Comparison of ENCODE assay signal across 10 cellular contexts in genomic region chr18:54805571-54806334, GRCh38. TPM values are rescaled to one million over a fixed set of nuclear protein-coding genes. Genes with fewer than 3 reads are reported as not detected.
DNase-seq lines count a peak whose midpoint lies in the region; ATAC-seq, FAIRE-seq and TF ChIP-seq lines count a peak whose summit lies in the region.
"Had no signal": no experiment of that assay in that cellular context is flagged by ENCODE, and none has a peak within 500 bp of the region (broad histone marks: within the 10 kb centered on the region; RNA-seq: fewer than 3 reads in every experiment).

No MANE protein-coding gene starts in this region.

- H3K9me3 Mint-ChIP-seq in activated naive CD8-positive, alpha-beta T cell treated with anti-CD3 and anti-CD28 coated beads, Interleukin-2, amount 50 U/mL, for 24 hours: no peaks in the 10 kb centered on the region
- no peaks in the 10 kb centered on the region for H3K9me3 Mint-ChIP-seq in glutamatergic neuron (ENCODE audit: unreplicated experiment)
- H3K9me3 Mint-ChIP-seq in naive thymus-derived CD8-positive, alpha-beta T cell: peaks cover 0 to 9% (median 0%) of the 10 kb centered on the region in 9 donors

- peaks cover 7% of the 10 kb centered on the region for H3K4me1 Mint-ChIP-seq in activated naive CD8-positive, alpha-beta T cell treated with anti-CD3 and anti-CD28 coated beads, Interleukin-2, amount 50 U/mL, for 24 hours
- no peaks in the 10 kb centered on the region for H3K4me1 Mint-ChIP-seq in glutamatergic neuron (ENCODE audit: low read depth, unreplicated experiment)
- peaks cover 3 to 9% (median 5%) of the 10 kb centered on the region in 4 donors for H3K4me1 Mint-ChIP-seq in naive thymus-derived CD8-positive, alpha-beta T cell

- in situ Hi-C loops in KBM-7 (cut with MboI; ENCODE audit: low pct_unique_long_range_greater_than_20kb, low sequenced_read_pairs) (no loop called here), HepG2 (cut with HindIII; ENCODE audit: extremely low pct_ligation_motif_present, low pct_unique_long_range_greater_than_20kb) (no loop called here)

- H3K4me3 ChIP-seq in BLaER1: no peak overlapping the region
- H3K4me3 ChIP-seq in HepG2 (replicated peaks in 1 of 3; ENCODE audit: insufficient read depth in 1 of 3, low read depth in 2 of 3, low read length in 3 of 3): no peak overlapping the region

- TF ChIP-seq CTCF in HepG2 (CRISPR knock-in tag; IDR thresholded peaks at IDR 0.05): no peak
- no peak for TF ChIP-seq CTCF in glutamatergic neuron (IDR thresholded peaks at IDR 0.05; ENCODE audit: partially characterized antibody, unreplicated experiment)

- H3K27me3 ChIP-seq in BLaER1 (no peaks in the 10 kb centered on the region), HepG2 (ENCODE audit: control insufficient read depth in 1 of 2, insufficient read depth in 2 of 2, low read length in 2 of 2) (no peaks in the 10 kb centered on the region)

- H3K4me2 ChIP-seq in BLaER1 (peak overlapping the region; percentile 68), HepG2 (ENCODE audit: low read depth, low read length) (no peak overlapping the region)

- TF ChIP-seq EP300 in HepG2 (IDR thresholded peaks at IDR 0.05; ENCODE audit: low read depth in 2 of 2, low read length in 2 of 2) (no peak), HepG2 (CRISPR knock-in tag; IDR thresholded peaks at IDR 0.05; ENCODE audit: borderline replicate concordance) (no peak)

- H3K4me1 ChIP-seq in BLaER1 (peaks cover 33% of the 10 kb centered on the region), HepG2 (ENCODE audit: insufficient read depth, low read length) (peaks cover 13% of the 10 kb centered on the region)

- H3K9ac ChIP-seq in BLaER1 (no peak overlapping the region), HepG2 (ENCODE audit: insufficient read depth, low read depth, low read length) (no peak overlapping the region)

- H3K79me2 ChIP-seq in HepG2 (ENCODE audit: insufficient read depth, low read length): no peaks in the 10 kb centered on the region

- no TSS peak for BruUV-seq in HepG2 (replicated peaks; lab: Mats Ljungman, UMichigan)

- peaks cover 2% of the 10 kb centered on the region for H3K27me3 Mint-ChIP-seq in activated naive CD8-positive, alpha-beta T cell treated with anti-CD3 and anti-CD28 coated beads, Interleukin-2, amount 50 U/mL, for 24 hours
- H3K27me3 Mint-ChIP-seq in glutamatergic neuron (ENCODE audit: unreplicated experiment): no peaks in the 10 kb centered on the region
- H3K27me3 Mint-ChIP-seq in naive thymus-derived CD8-positive, alpha-beta T cell: peaks cover 0 to 21% (median 2%) of the 10 kb centered on the region in 5 donors

- peak overlapping the region; percentile 8; the same call in 1 of the 2 replicates for H3K27ac ChIP-seq in BLaER1
- no peak overlapping the region for H3K27ac ChIP-seq in HepG2 (ENCODE audit: extremely low read length, insufficient read depth, low read length)

- CTCF ChIA-PET in HepG2 (lab: Yijun Ruan, JAX; ENCODE audit: low intra/inter-chr PET ratio, low total read pairs): no interaction called here

- intact Hi-C loops in HepG2 (cut with micrococcal nuclease; ENCODE audit: unreplicated experiment): no loop called here

- H3K36me3 Mint-ChIP-seq in activated naive CD8-positive, alpha-beta T cell treated with anti-CD3 and anti-CD28 coated beads, Interleukin-2, amount 50 U/mL, for 24 hours (ENCODE audit: low read depth): no peaks in the 10 kb centered on the region
- H3K36me3 Mint-ChIP-seq in glutamatergic neuron (ENCODE audit: unreplicated experiment): no peaks in the 10 kb centered on the region
- H3K36me3 Mint-ChIP-seq in naive thymus-derived CD8-positive, alpha-beta T cell: no peaks in the 10 kb centered on the region

- H4K20me1 ChIP-seq in BLaER1: no peaks in the 10 kb centered on the region
- no peaks in the 10 kb centered on the region for H4K20me1 ChIP-seq in HepG2 (ENCODE audit: insufficient read depth, low read length)

- no peak overlapping the region for H3K27ac Mint-ChIP-seq in activated naive CD8-positive, alpha-beta T cell treated with anti-CD3 and anti-CD28 coated beads, Interleukin-2, amount 50 U/mL, for 24 hours
- no peak overlapping the region for H3K27ac Mint-ChIP-seq in glutamatergic neuron (ENCODE audit: unreplicated experiment)
- H3K27ac Mint-ChIP-seq in naive thymus-derived CD8-positive, alpha-beta T cell: no peak overlapping the region

- no peak for FAIRE-seq in HepG2 (lab: Jason Lieb, UNC)
- FAIRE-seq: TTC549 had no signal

- WGBS in HepG2 (ENCODE audit: low lambda C conversion rate): 1% methylated on average over 3 of the region's 3 CpGs

- H3K9me3 ChIP-seq in BLaER1 (peaks cover 17% of the 10 kb centered on the region; the same call in 1 of the 2 replicates), HepG2 (ENCODE audit: low read length) (no peaks in the 10 kb centered on the region)

- no peak for TF ChIP-seq POLR2A in HepG2 (IDR thresholded peaks at IDR 0.05; ENCODE audit: insufficient read depth in 1 of 2, low read depth in 2 of 2, low read length in 2 of 2)

- peak; percentile 72 for ATAC-seq in activated naive CD8-positive, alpha-beta T cell treated with anti-CD3 and anti-CD28 coated beads, Interleukin-2, amount 50 U/mL, for 24 hours
- ATAC-seq in HepG2 (peak; percentile 53; the same call in 2 of the 3 replicates), HG02938 (IDR thresholded peaks at IDR 0.05; ENCODE audit: unreplicated experiment) (no peak)
- no peak for ATAC-seq in naive thymus-derived CD8-positive, alpha-beta T cell

- H3K4me3 Mint-ChIP-seq in activated naive CD8-positive, alpha-beta T cell treated with anti-CD3 and anti-CD28 coated beads, Interleukin-2, amount 50 U/mL, for 24 hours: no peak overlapping the region
- no peak overlapping the region for H3K4me3 Mint-ChIP-seq in glutamatergic neuron (ENCODE audit: unreplicated experiment)
- H3K4me3 Mint-ChIP-seq in naive thymus-derived CD8-positive, alpha-beta T cell: no peak overlapping the region

- H3K36me3 ChIP-seq in BLaER1 (no peaks in the 10 kb centered on the region), HepG2 (replicated peaks in 1 of 2; ENCODE audit: control insufficient read depth in 1 of 2, insufficient read depth in 2 of 2, low read length in 2 of 2) (no peaks in the 10 kb centered on the region)

- peak overlapping the region; percentile 42 for H2AFZ ChIP-seq in HepG2 (ENCODE audit: low read length)

- DNase-seq in KBM-7 (peak; percentile 64), HepG2 (ENCODE audit: low spot score) (peak; percentile 2), DMS79 treated with DMSO at 0.1 percent for 48 hours (lab: John Stamatoyannopoulos, UW) (no peak), glutamatergic neuron (no peak)
- no peak for DNase-seq in activated naive CD8-positive, alpha-beta T cell treated with anti-CD3 and anti-CD28 coated beads, Interleukin-2, amount 50 U/mL, for 24 hours
- DNase-seq in naive thymus-derived CD8-positive, alpha-beta T cell: no peak
- DNase-seq: NCI-H146 had no signal

- no peak for TF ChIP-seq RAD21 in HepG2 (CRISPR knock-in tag; IDR thresholded peaks at IDR 0.05)

- POLR2A ChIA-PET in HepG2 (lab: Yijun Ruan, JAX): no interaction called here
- POLR2A ChIA-PET in naive thymus-derived CD8-positive, alpha-beta T cell (lab: Charles Lee): no interaction called here

TF ChIP-seq in HepG2, 621 proteins besides CTCF, POLR2A, EP300 and RAD21:
- no peak for TF ChIP-seq ZNF337 (CRISPR knock-in tag; IDR thresholded peaks at IDR 0.05; ENCODE audit: borderline replicate concordance, low read depth)
- no peak for TF ChIP-seq DNMT1 (CRISPR knock-in tag; IDR thresholded peaks at IDR 0.05)

RNA-seq across cellular contexts. Expression of gene RAB27B, which starts 22.5 kb away (rescaled TPM):
- total RNA-seq in HepG2 (2016; rRNA removed; fragmentation: Illumina TruSeq; extraction: Trizol): not detected in 2 replicates
- total RNA-seq in HepG2 (2016; cell fraction: cytosol; rRNA removed; fragmentation: Illumina TruSeq; extraction: Trizol; ENCODE audit: low read depth): not detected in 2 replicates
- not detected in 2 replicates for total RNA-seq in HepG2 (2016; cell fraction: insoluble cytoplasmic fraction; rRNA removed; fragmentation: Illumina TruSeq; extraction: Trizol)
- total RNA-seq in HepG2 (2016; cell fraction: membrane; rRNA removed; fragmentation: Illumina TruSeq; extraction: Trizol): not detected in 2 replicates
- not detected in 2 replicates for total RNA-seq in HepG2 (2016; cell fraction: nucleus; rRNA removed; fragmentation: Illumina TruSeq; extraction: Trizol)
- not detected in 2 replicates for polyA plus RNA-seq in HepG2 (2011; rRNA removed)
- not detected in 2 replicates for polyA plus RNA-seq in HepG2 (2011; cell fraction: cytosol; rRNA removed)
- not detected in 2 replicates for polyA plus RNA-seq in HepG2 (2011; cell fraction: nucleus; rRNA removed)
- polyA plus RNA-seq in HepG2 (2012): not detected in 2 replicates
- not detected in 2 replicates for polyA plus RNA-seq in HepG2 (2016; cell fraction: cytosol; fragmentation: Illumina TruSeq; extraction: Trizol; ENCODE audit: low read depth)
- not detected in 2 replicates for polyA plus RNA-seq in HepG2 (2016; cell fraction: insoluble cytoplasmic fraction; fragmentation: Illumina TruSeq; extraction: Trizol; ENCODE audit: low read depth)
- not detected in 2 replicates for polyA plus RNA-seq in HepG2 (2016; cell fraction: membrane; fragmentation: Illumina TruSeq; extraction: Trizol; ENCODE audit: low read depth)
- not detected in 2 replicates for polyA plus RNA-seq in HepG2 (2016; cell fraction: nucleus; fragmentation: Illumina TruSeq; extraction: Trizol; ENCODE audit: insufficient read depth, low read depth)
- polyA minus RNA-seq in HepG2 (2011; rRNA and poly(A)+ RNA removed; ENCODE audit: low replicate concordance): 11.1 TPM in 1 of 2 replicates, not detected in the other
- not detected in 2 replicates for polyA minus RNA-seq in HepG2 (2011; cell fraction: cytosol; rRNA and poly(A)+ RNA removed)
- not detected in 2 replicates for polyA minus RNA-seq in HepG2 (2011; cell fraction: nucleus; rRNA and poly(A)+ RNA removed)
- total RNA-seq in glutamatergic neuron (ENCODE audit: unreplicated experiment): not detected
- under 1 TPM in 1 of 2 experiments, not detected in 1; 0.05 TPM for total RNA-seq in naive thymus-derived CD8-positive, alpha-beta T cell
- 1 to 10 TPM in 1 of 3 donors, under 1 TPM in 1, not detected in 1; 0.57 to 1.8 TPM for polyA plus RNA-seq in naive thymus-derived CD8-positive, alpha-beta T cell

Comparison
In these comparisons a context has a peak if more than half of its experiments do, and no peak if none do; other contexts are left out.
1. DNase-seq: peak in KBM-7 (single experiment) and HepG2 (single experiment); none in activated naive CD8-positive, alpha-beta T cell treated with anti-CD3 and anti-CD28 coated beads, Interleukin-2, amount 50 U/mL, for 24 hours (single experiment), DMS79 treated with DMSO at 0.1 percent for 48 hours (single experiment), glutamatergic neuron (single experiment) and naive thymus-derived CD8-positive, alpha-beta T cell (0 of 10).
2. ATAC-seq: peak in activated naive CD8-positive, alpha-beta T cell treated with anti-CD3 and anti-CD28 coated beads, Interleukin-2, amount 50 U/mL, for 24 hours (single experiment) and HepG2 (single experiment); none in naive thymus-derived CD8-positive, alpha-beta T cell (0 of 2) and HG02938 (single experiment).